Comparison of ENCODE assay signal across 27 cellular contexts in genomic region chr17:2898255-2898926, GRCh38.
DNase-seq lines count a peak whose midpoint lies in the region; ATAC-seq, FAIRE-seq and TF ChIP-seq lines count a peak whose summit lies in the region.
"Had no signal": no experiment of that assay in that cellular context is flagged by ENCODE, and none has a peak within 500 bp of the region (broad histone marks: within the 10 kb centered on the region; RNA-seq: fewer than 3 reads in every experiment).

No MANE protein-coding gene starts in this region.

- no peak for TF ChIP-seq CTCF in H9 (conservative IDR thresholded peaks at IDR 0.05)
- no peak for TF ChIP-seq CTCF in pancreas (IDR thresholded peaks at IDR 0.05)
- no peak for TF ChIP-seq CTCF in activated CD8-positive, alpha-beta T cell treated with anti-CD3 and anti-CD28 coated beads for 36 hours (IDR thresholded peaks at IDR 0.05)

- no peak overlapping the region for H3K4me2 ChIP-seq in H9 (ENCODE audit: insufficient read depth, insufficient read length, low read length)
- H3K4me2 ChIP-seq: hepatocyte had no signal

- no peak overlapping the region for H4K8ac ChIP-seq in H9 (replicated peaks; ENCODE audit: insufficient read length, low read depth, low read length)

- no peak overlapping the region for H2BK120ac ChIP-seq in H9 (ENCODE audit: low read depth, low read length, poor library complexity, severe bottlenecking)

- no peak overlapping the region for H2BK15ac ChIP-seq in H9 (ENCODE audit: low read depth, low read length)

- no peaks in the 10 kb centered on the region for H3K36me3 ChIP-seq in pancreas
- H3K36me3 ChIP-seq: brain microvascular endothelial cell, MG63, sigmoid colon, tibial nerve had no signal

- H3K4me3 ChIP-seq in pancreas, result no peak overlapping the region
- H3K4me3 ChIP-seq: GM12878, hepatocyte, MG63, sigmoid colon, SK-N-MC, tibial nerve had no signal

- no peak overlapping the region for H4K5ac ChIP-seq in H9 (ENCODE audit: insufficient read length, low read depth, low read length)

- peaks cover 8 to 27% (median 11%) of the 10 kb centered on the region in 3 experiments for H3K36me3 Mint-ChIP-seq in H9 (ENCODE audit: insufficient read depth in 1 of 3, low read depth in 3 of 3)
- no peaks in the 10 kb centered on the region for H3K36me3 Mint-ChIP-seq in activated CD8-positive, alpha-beta T cell treated with anti-CD3 and anti-CD28 coated beads for 36 hours (ENCODE audit: low read depth)
- H3K36me3 Mint-ChIP-seq: activated CD8-positive, alpha-beta memory T cell treated with anti-CD3 and anti-CD28 coated beads, Interleukin-2, amount 10 ng/mL, durations not matched to agents 7 days and 5 days had no signal

- no peak overlapping the region for H4K91ac ChIP-seq in H9 (ENCODE audit: insufficient read length, low read depth, low read length)

- peak; percentile 45 for DNase-seq in H9
- peak; percentile 17 for DNase-seq in NCI-H187 treated with DMSO at 0.1 percent for 48 hours (lab: John Stamatoyannopoulos, UW)
- DNase-seq in pancreas, result peak; percentile 86 to 90 (median 88)
- DNase-seq in epidermal melanocyte (ENCODE audit: insufficient read length, low spot score), result no peak
- no peak for DNase-seq in activated CD8-positive, alpha-beta T cell treated with anti-CD3 and anti-CD28 coated beads for 36 hours
- DNase-seq: activated CD4-positive, alpha-beta T cell treated with anti-CD3 and anti-CD28 coated beads for 36 hours; activated CD8-positive, alpha-beta memory T cell treated with anti-CD3 and anti-CD28 coated beads, Interleukin-2, amount 10 ng/mL, durations not matched to agents 7 days and 5 days; brain microvascular endothelial cell; cortex of kidney; mammary epithelial cell; MG63; NCI-H2081 treated with DMSO at 0.1 percent for 48 hours; NK-92 treated with Interleukin-12 subunit alpha and Interleukin-12 subunit beta, amount 100 ng/mL, for 24 hours; sigmoid colon; stimulated activated naive CD4-positive, alpha-beta T cell; T1000 had no signal

- H3K9me3 ChIP-seq in H9 (ENCODE audit: control insufficient read depth, low read depth, low read length), result no peaks in the 10 kb centered on the region
- H3K9me3 ChIP-seq in pancreas, result no peaks in the 10 kb centered on the region
- H3K9me3 ChIP-seq: MG63, sigmoid colon, tibial nerve had no signal

- H3K27ac ChIP-seq in H9 (ENCODE audit: insufficient read length, low read depth, low read length), result no peak overlapping the region
- H3K27ac ChIP-seq in pancreas, result peak overlapping the region; percentile 60 to 90 (median 80)
- H3K27ac ChIP-seq: brain microvascular endothelial cell, hepatocyte, parathyroid adenoma, sigmoid colon, SK-N-MC, tibial nerve had no signal

- H3K9me3 Mint-ChIP-seq in H9, result peaks cover 0 to 2% of the 10 kb centered on the region in 2 experiments; a peak in 1 of 5 replicates
- no peaks in the 10 kb centered on the region for H3K9me3 Mint-ChIP-seq in activated CD8-positive, alpha-beta T cell treated with anti-CD3 and anti-CD28 coated beads for 36 hours
- H3K9me3 Mint-ChIP-seq: activated T-helper 2 cell treated with anti-CD3 and anti-CD28 coated beads, Interferon-gamma antibody, Interleukin-2, Interleukin-4, amounts not matched to agents 10 μg/mL and 5 μg/mL and 100 μg/mL, durations not matched to agents 14 hours and 24 hours and 36 hours had no signal

- peaks cover 31 to 42% of the 10 kb centered on the region in 2 experiments for H3K4me1 Mint-ChIP-seq in H9
- H3K4me1 Mint-ChIP-seq in activated CD8-positive, alpha-beta T cell treated with anti-CD3 and anti-CD28 coated beads for 36 hours (ENCODE audit: low read depth), result no peaks in the 10 kb centered on the region
- H3K4me1 Mint-ChIP-seq: activated CD4-positive, alpha-beta T cell treated with anti-CD3 and anti-CD28 coated beads for 36 hours; activated CD8-positive, alpha-beta memory T cell treated with anti-CD3 and anti-CD28 coated beads, Interleukin-2, amount 10 ng/mL, durations not matched to agents 7 days and 5 days; B cell had no signal

- FAIRE-seq in pancreas (lab: Jason Lieb, UNC), result no peak
- FAIRE-seq: GM12878, islet of Langerhans, RCC 7860 had no signal

- H2BK5ac ChIP-seq in H9 (ENCODE audit: insufficient read length, low read length), result no peak overlapping the region

- no peak overlapping the region for H2BK20ac ChIP-seq in H9 (ENCODE audit: low read depth, low read length, poor library complexity, severe bottlenecking)

- H3K4me3 Mint-ChIP-seq in H9, result no peak overlapping the region
- no peak overlapping the region for H3K4me3 Mint-ChIP-seq in activated CD8-positive, alpha-beta T cell treated with anti-CD3 and anti-CD28 coated beads for 36 hours
- H3K4me3 Mint-ChIP-seq: activated CD4-positive, alpha-beta T cell treated with anti-CD3 and anti-CD28 coated beads for 36 hours; activated CD8-positive, alpha-beta memory T cell treated with anti-CD3 and anti-CD28 coated beads, Interleukin-2, amount 10 ng/mL, durations not matched to agents 7 days and 5 days; B cell had no signal

- H3K18ac ChIP-seq in H9 (ENCODE audit: insufficient read length, low read depth, low read length), result no peak overlapping the region

- H3K23ac ChIP-seq in H9 (ENCODE audit: insufficient read length, low read depth, low read length), result no peak overlapping the region

- no peaks in the 10 kb centered on the region for H3K27me3 Mint-ChIP-seq in H9 (ENCODE audit: low read depth)
- no peaks in the 10 kb centered on the region for H3K27me3 Mint-ChIP-seq in activated CD8-positive, alpha-beta T cell treated with anti-CD3 and anti-CD28 coated beads for 36 hours
- H3K27me3 Mint-ChIP-seq: activated CD4-positive, alpha-beta T cell treated with anti-CD3 and anti-CD28 coated beads for 36 hours; activated CD8-positive, alpha-beta memory T cell treated with anti-CD3 and anti-CD28 coated beads, Interleukin-2, amount 10 ng/mL, durations not matched to agents 7 days and 5 days; B cell had no signal

- no peak overlapping the region for H3K4ac ChIP-seq in H9 (ENCODE audit: low read depth, low read length)

- no peak overlapping the region for H2AFZ ChIP-seq in H9 (ENCODE audit: low read length)
- H2AFZ ChIP-seq: hepatocyte, parathyroid adenoma had no signal

- H3K9ac ChIP-seq in H9 (ENCODE audit: extremely low read depth, insufficient read length, low read length), result no peak overlapping the region
- H3K9ac ChIP-seq: parathyroid adenoma had no signal

- POLR2A ChIA-PET in activated CD8-positive, alpha-beta T cell treated with anti-CD3 and anti-CD28 coated beads for 36 hours (lab: Charles Lee), result no interaction called here

- H4K20me1 ChIP-seq in H9 (ENCODE audit: control insufficient read depth, insufficient read depth, insufficient read length), result no peaks in the 10 kb centered on the region

- intact Hi-C loops in pancreas (cut with DNase I), result no loop called here
- intact Hi-C loops in activated CD8-positive, alpha-beta T cell treated with anti-CD3 and anti-CD28 coated beads for 36 hours (cut with micrococcal nuclease), result no loop called here

- peaks cover 4% of the 10 kb centered on the region for H3K79me1 ChIP-seq in H9 (ENCODE audit: insufficient read depth, low read depth, low read length, poor library complexity, severe bottlenecking)

- H2AK5ac ChIP-seq in H9 (ENCODE audit: insufficient read length, low read length), result no peak overlapping the region

- H3K27ac Mint-ChIP-seq in H9, result peak overlapping the region; percentile 63 to 90 (median 88); a peak in 4 of 7 replicates
- H3K27ac Mint-ChIP-seq in activated CD8-positive, alpha-beta T cell treated with anti-CD3 and anti-CD28 coated beads for 36 hours, result no peak overlapping the region
- H3K27ac Mint-ChIP-seq: activated CD4-positive, alpha-beta T cell treated with anti-CD3 and anti-CD28 coated beads for 36 hours; activated CD8-positive, alpha-beta memory T cell treated with anti-CD3 and anti-CD28 coated beads, Interleukin-2, amount 10 ng/mL, durations not matched to agents 7 days and 5 days; activated T-helper 2 cell treated with anti-CD3 and anti-CD28 coated beads, Interferon-gamma antibody, Interleukin-2, Interleukin-4, amounts not matched to agents 10 μg/mL and 5 μg/mL and 100 μg/mL, durations not matched to agents 14 hours and 24 hours and 36 hours; B cell had no signal

- H3K14ac ChIP-seq in H9 (ENCODE audit: insufficient read depth, low read length), result no peak overlapping the region; the same call in 1 of the 2 replicates

- peaks cover 2% of the 10 kb centered on the region; the same call in 1 of the 2 replicates for H3K4me1 ChIP-seq in H9 (ENCODE audit: insufficient read depth, low read length)
- peaks cover 59 to 82% (median 69%) of the 10 kb centered on the region in 3 donors for H3K4me1 ChIP-seq in pancreas
- H3K4me1 ChIP-seq: parathyroid adenoma, sigmoid colon, tibial nerve had no signal

- no CpG with 5 or more reads among the region's 15 CpGs for WGBS in H9 (ENCODE audit: extremely low coverage, insufficient read length, low lambda C conversion rate)
- WGBS in pancreas, 2 donors, result 37 to 38% methylated on average over 15 of the region's 15 CpGs

- ATAC-seq in SK-N-SH treated with all-trans-retinoic acid at 6 μM for 48 hours (peak; percentile 18; the same call in 1 of the 3 replicates), pancreas (peak; percentile 29 to 52 (median 33)), HG03045 (IDR thresholded peaks at IDR 0.05; ENCODE audit: unreplicated experiment) (no peak)
- no peak for ATAC-seq in activated CD8-positive, alpha-beta T cell treated with anti-CD3 and anti-CD28 coated beads for 36 hours
- ATAC-seq: activated CD4-positive, alpha-beta T cell treated with anti-CD3 and anti-CD28 coated beads for 36 hours; activated CD8-positive, alpha-beta memory T cell treated with anti-CD3 and anti-CD28 coated beads, Interleukin-2, amount 10 ng/mL, durations not matched to agents 7 days and 5 days; GM12878 had no signal

- no peaks in the 10 kb centered on the region for H3K27me3 ChIP-seq in H9 (ENCODE audit: insufficient read depth, low read length)
- H3K27me3 ChIP-seq in pancreas, result no peaks in the 10 kb centered on the region
- H3K27me3 ChIP-seq: brain microvascular endothelial cell, hepatocyte, MG63, sigmoid colon, tibial nerve had no signal

- H3K23me2 ChIP-seq in H9 (ENCODE audit: insufficient read length, low read depth, low read length, poor library complexity, severe bottlenecking), result no peaks in the 10 kb centered on the region

- H2BK12ac ChIP-seq in H9 (ENCODE audit: insufficient read length, low read depth, low read length), result no peak overlapping the region

- H3K56ac ChIP-seq in H9 (ENCODE audit: insufficient read length, low read depth, low read length), result no peak overlapping the region

- no peak overlapping the region for H3T11ph ChIP-seq in H9 (ENCODE audit: low read length)

- peaks cover 7% of the 10 kb centered on the region; the same call in 1 of the 2 replicates for H3K79me2 ChIP-seq in H9 (ENCODE audit: insufficient read depth, low read length)
- H3K79me2 ChIP-seq: hepatocyte, parathyroid adenoma had no signal

- CTCF ChIA-PET in activated CD8-positive, alpha-beta T cell treated with anti-CD3 and anti-CD28 coated beads for 36 hours (lab: Charles Lee), result no interaction called here

TF ChIP-seq in SK-N-SH treated with all-trans-retinoic acid at 6 μM for 48 hours, 23 proteins besides CTCF, POLR2A, EP300 and RAD21:
- TF ChIP-seq ESRRG (CRISPR knock-in tag; IDR thresholded peaks at IDR 0.05), result no peak
- no peak for TF ChIP-seq SNAI2 (CRISPR knock-in tag; IDR thresholded peaks at IDR 0.05)

Comparison
In these comparisons a context has a peak if more than half of its experiments do, and no peak if none do; other contexts are left out.
1. DNase-seq: peak in H9 (single experiment), NCI-H187 treated with DMSO at 0.1 percent for 48 hours (single experiment) and pancreas (6 of 6); none in epidermal melanocyte (single experiment) and activated CD8-positive, alpha-beta T cell treated with anti-CD3 and anti-CD28 coated beads for 36 hours (single experiment).
2. ATAC-seq: peak in SK-N-SH treated with all-trans-retinoic acid at 6 μM for 48 hours (single experiment) and pancreas (4 of 4); none in HG03045 (single experiment) and activated CD8-positive, alpha-beta T cell treated with anti-CD3 and anti-CD28 coated beads for 36 hours (single experiment).